Comparison of ENCODE assay signal across 8 cellular contexts in the genomic region with DNA sequence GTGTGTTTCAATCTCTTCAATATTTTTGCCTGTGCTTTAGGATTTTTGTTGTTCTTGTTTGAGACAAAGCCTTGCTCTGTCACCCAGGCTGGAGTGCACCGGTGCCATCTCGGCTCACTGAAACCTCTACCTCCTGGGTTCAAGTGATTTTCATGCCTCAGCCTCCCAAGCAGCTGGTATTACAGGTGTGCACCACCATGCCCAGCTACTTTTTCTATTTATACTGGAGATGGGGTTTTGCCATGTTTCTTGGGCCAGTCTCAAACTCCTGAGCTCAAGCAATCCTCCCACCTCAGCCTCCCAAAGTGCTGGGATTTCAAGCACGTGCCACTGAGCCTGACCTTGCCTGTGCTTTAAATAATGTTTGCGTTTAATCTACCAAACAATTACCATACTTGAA. TPM values are rescaled to one million over a fixed set of nuclear protein-coding genes. Genes with fewer than 3 reads are reported as not detected.
"Had no signal": no experiment of that assay in that cellular context is flagged by ENCODE, and none has a peak within 500 bp of the region (broad histone marks: within the 10 kb centered on the region; RNA-seq: fewer than 3 reads in every experiment).

No MANE protein-coding gene starts in this region.

- H3K4me3 ChIP-seq: GM12878 had no signal

- DNase-seq: GDM1, GF-D8 had no signal

- FAIRE-seq: G401.6, GM12878, GM12891, GM12892, GM18507, GM19239 had no signal

- ATAC-seq: GM12878 had no signal

RNA-seq across cellular contexts. Expression of a gene that starts 43.1 kb away (rescaled TPM):
- total RNA-seq: GM12878 had no signal
